Comparison of ENCODE assay signal across 8 cellular contexts in the genomic region with DNA sequence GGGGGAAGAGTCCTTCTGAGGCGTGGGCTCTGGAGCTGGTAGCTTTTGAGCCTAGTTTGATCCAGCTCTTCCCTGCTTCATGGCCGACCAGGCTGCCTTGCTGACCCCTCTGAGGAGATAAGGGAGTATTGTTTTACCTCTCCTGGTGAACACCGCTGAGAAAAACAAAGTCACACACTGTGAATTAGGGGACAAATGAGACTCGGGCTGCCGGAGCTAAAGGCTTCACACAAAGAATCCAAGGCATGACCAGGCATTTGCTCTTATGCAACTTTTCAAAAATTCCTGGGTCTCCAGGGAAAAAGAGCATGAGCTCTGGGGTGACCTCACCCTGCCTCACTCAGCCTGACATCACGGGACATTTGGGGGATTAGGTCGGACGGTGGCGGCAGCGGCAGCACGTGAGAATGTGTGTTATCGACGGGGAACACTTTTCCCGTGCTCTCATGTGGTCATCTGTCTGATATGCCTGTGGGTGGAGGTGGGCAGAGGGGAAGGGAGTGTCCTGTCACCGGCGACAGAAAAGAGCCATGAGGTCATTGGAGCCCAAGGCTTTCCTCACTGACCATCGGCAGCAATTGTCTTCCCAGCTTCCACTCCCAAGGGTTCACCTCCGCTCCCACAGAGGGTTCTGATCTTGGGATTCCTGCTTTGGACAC.
DNase-seq lines count a peak whose midpoint lies in the region; ATAC-seq and TF ChIP-seq lines count a peak whose summit lies in the region.

No MANE protein-coding gene starts in this region.

- TF ChIP-seq CTCF in astrocyte of the cerebellum (IDR thresholded peaks at IDR 0.05; ENCODE audit: low read depth, low read length, missing control alignments) = no peak
- no peak for TF ChIP-seq CTCF in right atrium auricular region (IDR thresholded peaks at IDR 0.05)

- H3K36me3 Mint-ChIP-seq in activated naive CD4-positive, alpha-beta T cell treated with anti-CD3 and anti-CD28 coated beads, Interleukin-2, amount 10 ng/mL, durations not matched to agents 7 days and 5 days = no peaks in the 10 kb centered on the region

- peak overlapping the region; percentile 69 for H3K4me2 ChIP-seq in skeletal muscle satellite cell (ENCODE audit: low read length)

- DNase-seq in HCEC 1CT (peak; percentile 92), astrocyte of the cerebellum (ENCODE audit: low read depth) (peak; percentile 42), right atrium auricular region (ENCODE audit: low spot score) (peak; percentile 96), cerebellar nuclear complex (lab: John Stamatoyannopoulos, UW) (no peak)
- DNase-seq in activated naive CD4-positive, alpha-beta T cell treated with anti-CD3 and anti-CD28 coated beads, Interleukin-2, amount 10 ng/mL, durations not matched to agents 7 days and 5 days = no peak

- no peak overlapping the region for H3K4me3 ChIP-seq in astrocyte of the cerebellum (ENCODE audit: low read depth, low read length)
- no peak overlapping the region for H3K4me3 ChIP-seq in right atrium auricular region
- peak overlapping the region; percentile 48 for H3K4me3 ChIP-seq in skeletal muscle satellite cell (ENCODE audit: low read length)

- H3K4me1 Mint-ChIP-seq in activated naive CD4-positive, alpha-beta T cell treated with anti-CD3 and anti-CD28 coated beads, Interleukin-2, amount 10 ng/mL, durations not matched to agents 7 days and 5 days = no peaks in the 10 kb centered on the region

- no peaks in the 10 kb centered on the region for H3K36me3 ChIP-seq in right atrium auricular region
- H3K36me3 ChIP-seq in skeletal muscle satellite cell (ENCODE audit: insufficient read depth, low read length) = no peaks in the 10 kb centered on the region

- H3K9ac ChIP-seq in skeletal muscle satellite cell (ENCODE audit: low read depth, low read length) = peak overlapping the region; percentile 89

- H3K27ac ChIP-seq in right atrium auricular region = peak overlapping the region; percentile 84 to 90

- H3K4me1 ChIP-seq in right atrium auricular region = peaks cover 0 to 50% of the 10 kb centered on the region in 2 donors
- peaks cover 50% of the 10 kb centered on the region for H3K4me1 ChIP-seq in skeletal muscle satellite cell (ENCODE audit: control insufficient read depth, insufficient read depth, low read length)

- H3K9me3 Mint-ChIP-seq in activated naive CD4-positive, alpha-beta T cell treated with anti-CD3 and anti-CD28 coated beads, Interleukin-2, amount 10 ng/mL, durations not matched to agents 7 days and 5 days = no peaks in the 10 kb centered on the region

- H3K27me3 ChIP-seq in right atrium auricular region (no peaks in the 10 kb centered on the region), skeletal muscle satellite cell (ENCODE audit: control insufficient read depth, insufficient read depth, low read length) (no peaks in the 10 kb centered on the region)

- peaks cover 60% of the 10 kb centered on the region for H3K27me3 Mint-ChIP-seq in activated naive CD4-positive, alpha-beta T cell treated with anti-CD3 and anti-CD28 coated beads, Interleukin-2, amount 10 ng/mL, durations not matched to agents 7 days and 5 days

- no peaks in the 10 kb centered on the region for H3K9me3 ChIP-seq in right atrium auricular region
- no peaks in the 10 kb centered on the region for H3K9me3 ChIP-seq in skeletal muscle satellite cell (replicated peaks; ENCODE audit: low read length)

- ATAC-seq in HG03342 (IDR thresholded peaks at IDR 0.05; ENCODE audit: unreplicated experiment) (no peak), HG02870 (IDR thresholded peaks at IDR 0.05; ENCODE audit: unreplicated experiment) (no peak)

- CTCF ChIA-PET in activated naive CD4-positive, alpha-beta T cell treated with anti-CD3 and anti-CD28 coated beads, Interleukin-2, amount 10 ng/mL, durations not matched to agents 7 days and 5 days (lab: Charles Lee) = interaction anchor here (0.7 to 3.2 kb wide), 5 partner anchors 22 to 238 kb away, joined by 3 to 35 read pairs (median 3); no protein-coding TSS in a partner anchor

- H3K27ac Mint-ChIP-seq in activated naive CD4-positive, alpha-beta T cell treated with anti-CD3 and anti-CD28 coated beads, Interleukin-2, amount 10 ng/mL, durations not matched to agents 7 days and 5 days = no peak overlapping the region

- in situ Hi-C loops in astrocyte of the cerebellum (cut with HindIII; ENCODE audit: low sequenced_read_pairs) = no loop called here

- no peak overlapping the region for H3K4me3 Mint-ChIP-seq in activated naive CD4-positive, alpha-beta T cell treated with anti-CD3 and anti-CD28 coated beads, Interleukin-2, amount 10 ng/mL, durations not matched to agents 7 days and 5 days

Comparison
In these comparisons a context has a peak if more than half of its experiments do, and no peak if none do; other contexts are left out.
1. DNase-seq: peak in HCEC 1CT (single experiment), astrocyte of the cerebellum (single experiment) and right atrium auricular region (single experiment); none in activated naive CD4-positive, alpha-beta T cell treated with anti-CD3 and anti-CD28 coated beads, Interleukin-2, amount 10 ng/mL, durations not matched to agents 7 days and 5 days (single experiment) and cerebellar nuclear complex (0 of 2).